In the genomic region with DNA sequence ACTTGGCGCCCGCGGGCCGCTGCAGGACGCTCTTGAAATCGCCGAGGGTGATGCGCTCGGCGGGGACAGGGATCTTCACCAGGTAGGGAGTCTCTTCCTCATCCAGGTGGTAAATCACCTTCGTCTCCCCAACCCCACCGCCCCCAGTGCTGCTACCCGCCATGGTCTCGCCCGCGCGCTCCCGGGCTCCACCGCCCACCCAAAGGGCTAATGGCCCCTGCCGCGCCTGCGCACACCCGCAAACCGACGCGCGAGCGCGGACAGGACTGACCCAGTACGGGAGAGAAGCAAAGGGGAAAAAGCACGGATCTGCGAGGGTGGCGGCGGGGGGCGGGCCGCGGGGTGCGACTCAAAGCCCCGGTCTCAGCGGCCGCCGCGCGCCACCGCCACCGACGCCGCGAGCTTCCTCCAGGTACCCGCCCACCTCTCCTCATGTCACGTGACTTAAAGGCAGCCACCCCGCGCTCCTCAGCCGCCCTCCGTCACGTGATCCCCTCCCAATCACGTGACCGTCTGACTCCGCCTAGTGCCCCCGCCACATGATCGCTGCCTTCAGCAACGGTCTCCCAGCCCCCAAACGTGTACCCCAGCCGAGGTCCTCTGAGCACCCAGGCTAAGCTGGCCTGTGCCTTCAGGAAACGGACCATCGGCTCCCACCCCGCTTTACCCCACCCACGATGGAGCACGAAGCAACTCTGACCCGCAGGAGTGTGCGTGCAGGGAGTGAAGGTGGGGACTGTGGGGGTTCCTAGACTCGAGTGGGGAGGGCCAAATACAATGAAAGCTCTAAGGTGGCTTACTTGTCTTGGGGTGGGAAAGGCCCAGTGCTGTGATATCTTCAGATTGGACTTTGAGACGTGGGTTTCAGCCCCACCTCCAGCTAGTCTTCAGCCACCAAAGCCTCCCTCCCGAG, we compare ENCODE assay signal across 8 cellular contexts. TPM values are rescaled to one million over a fixed set of nuclear protein-coding genes. Genes with fewer than 3 reads are reported as not detected.
DNase-seq lines count a peak whose midpoint lies in the region; ATAC-seq and TF ChIP-seq lines count a peak whose summit lies in the region.

A gene (minus strand): TSS at position 418 of the 913 bp plus-strand sequence. CDS start 255 bp downstream, at position 163.

- H3K4me3 ChIP-seq in WERI-Rb-1 (ENCODE audit: low read depth, low read length), result peak within 1 kb of the TSS; percentile 92
- H3K4me3 ChIP-seq in iPS-18c (ENCODE audit: insufficient read depth, low read depth, low read length), result peak within 1 kb of the TSS; percentile 82
- peak within 1 kb of the TSS; percentile 81 to 94 (median 87) for H3K4me3 ChIP-seq in skeletal muscle tissue (ENCODE audit: low read length in 3 of 3)

- H3K36me3 ChIP-seq in WERI-Rb-1 (peaks cover 62% of the 10 kb centered on the region), skeletal muscle tissue (ENCODE audit: control insufficient read depth in 3 of 3, insufficient read depth in 3 of 3, low read length in 3 of 3) (peaks cover 14 to 28% (median 22%) of the 10 kb centered on the region in 3 donors)

- DNase-seq in NCI-H2081 (lab: John Stamatoyannopoulos, UW), result peak; percentile 79 to 82
- no peak for DNase-seq in NCI-H2081 treated with DMSO at 0.1 percent for 48 hours (lab: John Stamatoyannopoulos, UW)
- DNase-seq in NCI-H2196 (lab: John Stamatoyannopoulos, UW; ENCODE audit: unreplicated experiment), result peak; percentile 78
- DNase-seq in WERI-Rb-1, result peak; percentile 97
- peak; percentile 86 to 93 for DNase-seq in T47D (ENCODE audit: low read depth in 1 of 2, low spot score in 1 of 2)

- H3K27me3 ChIP-seq in WERI-Rb-1 (ENCODE audit: insufficient read depth, low read depth, severe bottlenecking), result no peaks in the 10 kb centered on the region
- H3K27me3 ChIP-seq in skeletal muscle tissue (ENCODE audit: control insufficient read depth in 3 of 3, insufficient read depth in 3 of 3, low read length in 3 of 3), result no peaks in the 10 kb centered on the region

- peak within 1 kb of the TSS; percentile 87 to 93 (median 91) for H3K9ac ChIP-seq in skeletal muscle tissue (ENCODE audit: low read depth in 1 of 3, low read length in 3 of 3)

- ATAC-seq in HG03064 (IDR thresholded peaks at IDR 0.05; ENCODE audit: low read depth, unreplicated experiment), result peak; percentile 33

- H3K9me3 ChIP-seq in WERI-Rb-1 (ENCODE audit: severe bottlenecking), result no peaks in the 10 kb centered on the region
- H3K9me3 ChIP-seq in iPS-18c (ENCODE audit: control insufficient read depth, insufficient read depth, low read length), result no peaks in the 10 kb centered on the region
- no peaks in the 10 kb centered on the region for H3K9me3 ChIP-seq in skeletal muscle tissue (ENCODE audit: control insufficient read depth in 3 of 3, low read length in 3 of 3)

- H3K4me1 ChIP-seq in skeletal muscle tissue (ENCODE audit: control insufficient read depth in 3 of 3, insufficient read depth in 3 of 3, low read length in 3 of 3), result peaks cover 21 to 35% (median 28%) of the 10 kb centered on the region in 3 donors

- in situ Hi-C loops in T47D (cut with HindIII; ENCODE audit: low pct_unique_long_range_greater_than_20kb, low sequenced_read_pairs), result no loop called here

- TF ChIP-seq CTCF in WERI-Rb-1 (IDR thresholded peaks at IDR 0.05; ENCODE audit: low read depth, low read length), result no peak

- H3K27ac ChIP-seq in WERI-Rb-1 (peak within 1 kb of the TSS; percentile 96), skeletal muscle tissue (ENCODE audit: low read depth, low read length) (peak within 1 kb of the TSS; percentile 81)

RNA-seq across cellular contexts. Expression of the gene that starts here (rescaled TPM):
- total RNA-seq in skeletal muscle tissue, result 63.2 TPM
